Comparison of ENCODE assay signal across 8 cellular contexts in the genomic region with DNA sequence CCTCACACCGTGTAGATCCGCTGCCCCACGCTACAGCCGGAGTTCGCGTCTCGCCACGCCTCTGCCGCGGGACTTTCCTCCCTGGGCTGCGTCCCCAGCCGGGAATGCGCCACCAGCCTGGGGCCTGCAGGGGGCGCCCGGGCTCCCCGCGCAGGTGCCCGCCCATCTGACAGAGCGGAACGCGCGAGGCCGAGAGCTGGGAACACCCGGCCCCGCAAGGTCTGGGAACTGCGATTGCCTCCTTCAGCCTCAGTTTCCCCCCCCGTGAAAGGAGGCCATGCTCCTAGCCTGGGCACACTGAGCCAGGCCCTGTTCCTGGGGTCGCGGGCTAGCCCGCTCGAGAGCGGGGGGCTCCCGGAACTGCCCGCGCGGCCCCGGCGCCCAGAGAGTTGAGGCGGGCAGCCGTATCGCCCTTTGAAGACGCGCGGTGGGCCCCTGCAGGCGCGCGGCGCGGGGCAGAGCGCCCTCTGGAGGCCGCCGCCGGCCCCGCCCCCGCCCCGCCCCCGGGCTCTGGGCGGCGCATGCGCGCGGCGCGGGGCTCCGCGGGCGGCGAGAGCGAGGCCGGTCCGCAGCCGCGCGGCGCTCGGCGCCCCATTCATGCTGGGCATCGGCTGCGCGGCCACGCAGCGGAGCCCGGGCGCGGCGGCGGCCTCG. TPM values are rescaled to one million over a fixed set of nuclear protein-coding genes. Genes with fewer than 3 reads are reported as not detected.
DNase-seq lines count a peak whose midpoint lies in the region; ATAC-seq and TF ChIP-seq lines count a peak whose summit lies in the region.

PLXNA1 (plus strand) TSS at position 594 of the 654 bp plus-strand sequence. CDS start 5,479 bp downstream, outside the sequence.

- peaks cover 0 to 13% of the 10 kb centered on the region in 2 donors for H3K4me1 Mint-ChIP-seq in natural killer cell

- H3K36me3 Mint-ChIP-seq in natural killer cell, result no peaks in the 10 kb centered on the region

- H3K9ac ChIP-seq in HUES48 (ENCODE audit: low read depth, low read length), result peak within 1 kb of the TSS; percentile 62; the same call in 1 of the 2 replicates

- H3K27ac ChIP-seq in HUES48 (ENCODE audit: low read depth, low read length), result no peak within 1 kb of the TSS

- no peaks in the 10 kb centered on the region for H3K36me3 ChIP-seq in HUES48 (ENCODE audit: control insufficient read depth, insufficient read depth, low read length)

- peak within 1 kb of the TSS; percentile 75 for H3K4me3 ChIP-seq in HUES48 (ENCODE audit: low read depth, low read length)

- H3K9me3 Mint-ChIP-seq in natural killer cell, result no peaks in the 10 kb centered on the region

- intact Hi-C loops in natural killer cell (cut with micrococcal nuclease), result loop anchor here (1.0 to 10.0 kb wide), 4 partner anchors 71 to 460 kb away; partner anchors contain the start of genes CHCHD6 and CHST13

- H3K4me1 ChIP-seq in HUES48 (ENCODE audit: control insufficient read depth, insufficient read depth, low read length), result peaks cover 11% of the 10 kb centered on the region

- ATAC-seq in GM21390 (IDR thresholded peaks at IDR 0.05; ENCODE audit: unreplicated experiment), result peak; percentile 73
- peak; percentile 84 to 93 (median 84) for ATAC-seq in natural killer cell

- H3K9me3 ChIP-seq in HUES48 (ENCODE audit: control insufficient read depth, insufficient read depth, low read length), result no peaks in the 10 kb centered on the region

- peaks cover 23 to 28% of the 10 kb centered on the region in 2 donors for H3K27me3 Mint-ChIP-seq in natural killer cell (ENCODE audit: low read depth in 2 of 2)

- DNase-seq in DMS114 treated with DMSO at 0.1 percent for 48 hours (lab: John Stamatoyannopoulos, UW; ENCODE audit: unreplicated experiment) (peak; percentile 41), fibroblast of gingiva (ENCODE audit: low read depth) (peak; percentile 64), natural killer cell (peak; percentile 91)
- peak; percentile 90 to 92 for DNase-seq in activated T-cell treated with anti-CD3 and anti-CD28 coated beads, Interleukin-2, amount 50 U/mL, for 48 hours
- peak; percentile 84 for DNase-seq in stimulated activated naive CD4-positive, alpha-beta T cell treated with Interleukin-2 at 50 U/mL for 16 hours (lab: John Stamatoyannopoulos, UW)

- peak within 1 kb of the TSS; percentile 83 for H3K4me3 Mint-ChIP-seq in natural killer cell

- H3K27me3 ChIP-seq in HUES48 (ENCODE audit: control insufficient read depth, insufficient read depth, low read length), result peaks cover 10% of the 10 kb centered on the region

- TF ChIP-seq CTCF in natural killer cell (IDR thresholded peaks at IDR 0.05), result peak; percentile 93

- H3K27ac Mint-ChIP-seq in natural killer cell, result peak within 1 kb of the TSS; percentile 83 to 91

TF ChIP-seq in PFSK-1, 5 proteins besides CTCF, POLR2A, EP300 and RAD21:
- TF ChIP-seq SIN3A (IDR thresholded peaks at IDR 0.05; ENCODE audit: borderline replicate concordance, insufficient read depth, low read length) (no peak), FOXP2 (optimal IDR thresholded peaks at IDR 0.05; ENCODE audit: borderline replicate concordance, extremely low read depth, extremely low read length, insufficient read depth) (peak; percentile 82), POLR2AphosphoS5 (IDR thresholded peaks at IDR 0.05; ENCODE audit: low read depth, low read length) (no peak), TAF1 (IDR thresholded peaks at IDR 0.05; ENCODE audit: borderline replicate concordance, insufficient read depth, low read length) (0 out of 2 replicates have a peak, but pooled peaks have one; percentile 40)
- TF ChIP-seq, protein P1, sequence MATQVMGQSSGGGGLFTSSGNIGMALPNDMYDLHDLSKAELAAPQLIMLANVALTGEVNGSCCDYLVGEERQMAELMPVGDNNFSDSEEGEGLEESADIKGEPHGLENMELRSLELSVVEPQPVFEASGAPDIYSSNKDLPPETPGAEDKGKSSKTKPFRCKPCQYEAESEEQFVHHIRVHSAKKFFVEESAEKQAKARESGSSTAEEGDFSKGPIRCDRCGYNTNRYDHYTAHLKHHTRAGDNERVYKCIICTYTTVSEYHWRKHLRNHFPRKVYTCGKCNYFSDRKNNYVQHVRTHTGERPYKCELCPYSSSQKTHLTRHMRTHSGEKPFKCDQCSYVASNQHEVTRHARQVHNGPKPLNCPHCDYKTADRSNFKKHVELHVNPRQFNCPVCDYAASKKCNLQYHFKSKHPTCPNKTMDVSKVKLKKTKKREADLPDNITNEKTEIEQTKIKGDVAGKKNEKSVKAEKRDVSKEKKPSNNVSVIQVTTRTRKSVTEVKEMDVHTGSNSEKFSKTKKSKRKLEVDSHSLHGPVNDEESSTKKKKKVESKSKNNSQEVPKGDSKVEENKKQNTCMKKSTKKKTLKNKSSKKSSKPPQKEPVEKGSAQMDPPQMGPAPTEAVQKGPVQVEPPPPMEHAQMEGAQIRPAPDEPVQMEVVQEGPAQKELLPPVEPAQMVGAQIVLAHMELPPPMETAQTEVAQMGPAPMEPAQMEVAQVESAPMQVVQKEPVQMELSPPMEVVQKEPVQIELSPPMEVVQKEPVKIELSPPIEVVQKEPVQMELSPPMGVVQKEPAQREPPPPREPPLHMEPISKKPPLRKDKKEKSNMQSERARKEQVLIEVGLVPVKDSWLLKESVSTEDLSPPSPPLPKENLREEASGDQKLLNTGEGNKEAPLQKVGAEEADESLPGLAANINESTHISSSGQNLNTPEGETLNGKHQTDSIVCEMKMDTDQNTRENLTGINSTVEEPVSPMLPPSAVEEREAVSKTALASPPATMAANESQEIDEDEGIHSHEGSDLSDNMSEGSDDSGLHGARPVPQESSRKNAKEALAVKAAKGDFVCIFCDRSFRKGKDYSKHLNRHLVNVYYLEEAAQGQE (IDR thresholded peaks at IDR 0.05; ENCODE audit: insufficient read depth in 1 of 2, low read depth in 2 of 2, low read length in 2 of 2), result no peak

RNA-seq across cellular contexts. Expression of gene PLXNA1, which starts in this region (rescaled TPM):
- polyA plus RNA-seq in PFSK-1 (2012; ENCODE audit: insufficient read length, low read depth), result 63.8 TPM
- 1 to 10 TPM; 2.5 to 4.3 (median 2.8) TPM for total RNA-seq in natural killer cell

Comparison
In these comparisons a context has a peak if more than half of its experiments do, and no peak if none do; other contexts are left out.
1. DNase-seq: peak in every context shown above with its lines; median percentile 91 in activated T-cell treated with anti-CD3 and anti-CD28 coated beads, Interleukin-2, amount 50 U/mL, for 48 hours; 91 in natural killer cell; 84 in stimulated activated naive CD4-positive, alpha-beta T cell treated with Interleukin-2 at 50 U/mL for 16 hours; 64 in fibroblast of gingiva; 41 in DMS114 treated with DMSO at 0.1 percent for 48 hours.